Comparison of ENCODE assay signal across 37 cellular contexts in genomic region chr4:560061-560460, GRCh38. TPM values are rescaled to one million over a fixed set of nuclear protein-coding genes. Genes with fewer than 3 reads are reported as not detected.
"Had no signal": no experiment of that assay in that cellular context is flagged by ENCODE, and none has a peak within 500 bp of the region (broad histone marks: within the 10 kb centered on the region; RNA-seq: fewer than 3 reads in every experiment).

No MANE protein-coding gene starts in this region.

- DNase-seq: activated B cell treated with CpG ODN at 0.5 μM for 24 hours; activated CD4-positive, alpha-beta memory T cell treated with anti-CD3 and anti-CD28 coated beads for 36 hours; activated CD4-positive, alpha-beta T cell treated with anti-CD3 and anti-CD28 coated beads for 4 hours; activated CD4-positive, alpha-beta T cell treated with anti-CD3 and anti-CD28 coated beads, Interleukin-2, amount 10 ng/mL, durations not matched to agents 24 days and 14 days; activated CD4-positive, alpha-beta T cell treated with anti-CD3 and anti-CD28 coated beads, Interleukin-2, amount 50 U/mL, for 1 hour; activated CD4-positive, alpha-beta T cell treated with anti-CD3 and anti-CD28 coated beads, Interleukin-2, amount 50 U/mL, for 4 hours; activated CD4-positive, CD25-positive, alpha-beta regulatory T cell treated with anti-CD3 and anti-CD28 coated beads, Interleukin-2, amount 50 U/mL, for 72 hours; activated CD8-positive, alpha-beta memory T cell treated with anti-CD3 and anti-CD28 coated beads, Interleukin-2, amount 50 U/mL, for 4 hours; activated CD8-positive, alpha-beta T cell treated with anti-CD3 and anti-CD28 coated beads for 36 hours; activated gamma-delta T cell treated with Interleukin-2 at 50 U/mL for 16 hours; activated naive CD4-positive, alpha-beta T cell; activated naive CD4-positive, alpha-beta T cell treated with anti-CD3 and anti-CD28 coated beads for 36 hours; activated naive CD4-positive, alpha-beta T cell treated with anti-CD3 and anti-CD28 coated beads, Interleukin-2, amount 50 U/mL, for 16 hours; activated naive CD8-positive, alpha-beta T cell treated with anti-CD3 and anti-CD28 coated beads for 36 hours; activated T-cell treated with anti-CD3 and anti-CD28 coated beads for 4 hours; activated T-cell treated with anti-CD3 and anti-CD28 coated beads, Interleukin-2, amount 50 U/mL, for 1 hour; activated T-cell treated with anti-CD3 and anti-CD28 coated beads, Interleukin-2, amount 50 U/mL, for 4 hours; activated T-cell treated with anti-CD3 and anti-CD28 coated beads, Interleukin-2, amount 50 U/mL, for 72 hours; amniotic stem cell; aorta; body of pancreas; brain microvascular endothelial cell; cerebellar nuclear complex; T-helper 1 cell; T-helper 2 cell; T-helper 9 cell had no signal

- H3K4me3 Mint-ChIP-seq: activated B cell treated with CpG ODN at 0.5 μM for 24 hours; activated CD4-positive, alpha-beta memory T cell treated with anti-CD3 and anti-CD28 coated beads for 36 hours; activated CD4-positive, alpha-beta T cell treated with anti-CD3 and anti-CD28 coated beads, Interleukin-2, amount 10 ng/mL, durations not matched to agents 24 days and 14 days; activated CD8-positive, alpha-beta T cell treated with anti-CD3 and anti-CD28 coated beads for 36 hours; activated naive CD4-positive, alpha-beta T cell treated with anti-CD3 and anti-CD28 coated beads for 36 hours; activated naive CD8-positive, alpha-beta T cell treated with anti-CD3 and anti-CD28 coated beads for 36 hours; activated T-cell treated with anti-CD3 and anti-CD28 coated beads, Interleukin-2, amount 50 U/mL, for 4 hours; activated T-cell treated with anti-CD3 and anti-CD28 coated beads, Interleukin-2, amount 50 U/mL, for 72 hours; activated T-helper 1 cell treated with anti-CD3 and anti-CD28 coated beads, Interleukin-12 subunit alpha, Interleukin-12 subunit beta, Interleukin-2, Interleukin-4 antibody, amounts not matched to agents 30 ng/mL and 10 ng/mL and 1 ng/mL, durations not matched to agents 14 hours and 24 hours and 36 hours; activated T-helper 17 cell treated with anti-CD3 and anti-CD28 coated beads, Interleukin-2, amount 50 U/mL, for 72 hours; central memory CD8-positive, alpha-beta T cell; T-helper 1 cell treated with Interleukin-12 subunit alpha and Interleukin-12 subunit beta and Interleukin-4 antibody, amounts not matched to agents 30 μg/mL and 1 μg/mL, for 36 hours; T-helper 2 cell treated with Interferon-gamma antibody and Interleukin-4, amounts not matched to agents 5 μg/mL and 100 μg/mL, for 36 hours had no signal

- H3K36me3 ChIP-seq: adrenal gland, brain microvascular endothelial cell, breast epithelium had no signal

- H3K4me3 ChIP-seq: adrenal gland, body of pancreas, breast epithelium had no signal

- H3K27me3 ChIP-seq: adrenal gland, body of pancreas, brain microvascular endothelial cell had no signal

- H3K9me3 Mint-ChIP-seq: central memory CD8-positive, alpha-beta T cell had no signal

- H3K27ac Mint-ChIP-seq: activated B cell treated with CpG ODN at 0.5 μM for 24 hours; activated CD4-positive, alpha-beta memory T cell treated with anti-CD3 and anti-CD28 coated beads for 36 hours; activated CD4-positive, alpha-beta T cell treated with anti-CD3 and anti-CD28 coated beads, Interleukin-2, amount 10 ng/mL, durations not matched to agents 24 days and 14 days; activated CD8-positive, alpha-beta T cell treated with anti-CD3 and anti-CD28 coated beads for 36 hours; activated naive CD4-positive, alpha-beta T cell treated with anti-CD3 and anti-CD28 coated beads for 36 hours; activated naive CD4-positive, alpha-beta T cell treated with anti-CD3 and anti-CD28 coated beads, Interleukin-2, amount 50 U/mL, for 72 hours; activated naive CD8-positive, alpha-beta T cell treated with anti-CD3 and anti-CD28 coated beads for 36 hours; activated T-cell treated with anti-CD3 and anti-CD28 coated beads, Interleukin-2, amount 50 U/mL, for 72 hours; activated T-helper 1 cell treated with anti-CD3 and anti-CD28 coated beads, Interleukin-12 subunit alpha, Interleukin-12 subunit beta, Interleukin-2, Interleukin-4 antibody, amounts not matched to agents 30 ng/mL and 10 ng/mL and 1 ng/mL, durations not matched to agents 14 hours and 24 hours and 36 hours; activated T-helper 17 cell treated with anti-CD3 and anti-CD28 coated beads, Interleukin-2, amount 50 U/mL, for 72 hours; T-helper 1 cell treated with Interleukin-12 subunit alpha and Interleukin-12 subunit beta and Interleukin-4 antibody, amounts not matched to agents 30 μg/mL and 1 μg/mL, for 36 hours; T-helper 2 cell treated with Interferon-gamma antibody and Interleukin-4, amounts not matched to agents 5 μg/mL and 100 μg/mL, for 36 hours had no signal

- H3K36me3 Mint-ChIP-seq: activated CD4-positive, alpha-beta memory T cell treated with anti-CD3 and anti-CD28 coated beads for 36 hours; activated naive CD4-positive, alpha-beta T cell treated with anti-CD3 and anti-CD28 coated beads, Interleukin-2, amount 50 U/mL, for 72 hours; activated naive CD8-positive, alpha-beta T cell treated with anti-CD3 and anti-CD28 coated beads for 36 hours had no signal

- ATAC-seq: activated CD8-positive, alpha-beta T cell treated with anti-CD3 and anti-CD28 coated beads for 36 hours; activated naive CD4-positive, alpha-beta T cell treated with anti-CD3 and anti-CD28 coated beads, Interleukin-2, amount 50 U/mL, for 72 hours; activated T-cell treated with anti-CD3 and anti-CD28 coated beads, Interleukin-2, amount 50 U/mL, for 4 hours; activated T-cell treated with anti-CD3 and anti-CD28 coated beads, Interleukin-2, amount 50 U/mL, for 72 hours; activated T-helper 17 cell treated with anti-CD3 and anti-CD28 coated beads, Interleukin-2, amount 50 U/mL, for 72 hours; body of pancreas had no signal

- H3K9me3 ChIP-seq: adrenal gland, body of pancreas, breast epithelium had no signal

- H3K4me1 Mint-ChIP-seq: activated B cell treated with CpG ODN at 0.5 μM for 24 hours; activated CD4-positive, alpha-beta T cell treated with anti-CD3 and anti-CD28 coated beads, Interleukin-2, amount 10 ng/mL, durations not matched to agents 24 days and 14 days; activated naive CD8-positive, alpha-beta T cell treated with anti-CD3 and anti-CD28 coated beads for 36 hours; activated T-helper 17 cell treated with anti-CD3 and anti-CD28 coated beads, Interleukin-2, amount 50 U/mL, for 72 hours; central memory CD8-positive, alpha-beta T cell had no signal

- H3K27me3 Mint-ChIP-seq: activated B cell treated with CpG ODN at 0.5 μM for 24 hours; activated CD4-positive, alpha-beta memory T cell treated with anti-CD3 and anti-CD28 coated beads for 36 hours; activated CD4-positive, alpha-beta T cell treated with anti-CD3 and anti-CD28 coated beads, Interleukin-2, amount 10 ng/mL, durations not matched to agents 24 days and 14 days; activated CD8-positive, alpha-beta T cell treated with anti-CD3 and anti-CD28 coated beads for 36 hours; activated naive CD8-positive, alpha-beta T cell treated with anti-CD3 and anti-CD28 coated beads for 36 hours; central memory CD8-positive, alpha-beta T cell had no signal

- H3K4me1 ChIP-seq: adrenal gland, body of pancreas, breast epithelium had no signal

- H3K27ac ChIP-seq: adrenal gland, body of pancreas, brain microvascular endothelial cell, breast epithelium, VCaP had no signal

RNA-seq across cellular contexts. Expression of gene TMEM271, which starts 16.0 kb away (rescaled TPM):
- total RNA-seq: activated B cell treated with CpG ODN at 0.5 μM for 24 hours; activated CD4-positive, alpha-beta memory T cell treated with anti-CD3 and anti-CD28 coated beads for 36 hours; activated CD4-positive, alpha-beta T cell treated with anti-CD3 and anti-CD28 coated beads, Interleukin-2, amount 10 ng/mL, durations not matched to agents 24 days and 14 days; activated CD8-positive, alpha-beta memory T cell treated with anti-CD3 and anti-CD28 coated beads for 36 hours; activated CD8-positive, alpha-beta T cell treated with anti-CD3 and anti-CD28 coated beads for 36 hours; activated naive CD4-positive, alpha-beta T cell treated with anti-CD3 and anti-CD28 coated beads for 36 hours; activated naive CD4-positive, alpha-beta T cell treated with anti-CD3 and anti-CD28 coated beads, Interleukin-2, amount 50 U/mL, for 72 hours; activated naive CD8-positive, alpha-beta T cell treated with anti-CD3 and anti-CD28 coated beads for 36 hours; activated T-cell treated with anti-CD3 and anti-CD28 coated beads, Interleukin-2, amount 50 U/mL, for 4 hours; activated T-cell treated with anti-CD3 and anti-CD28 coated beads, Interleukin-2, amount 50 U/mL, for 72 hours; activated T-helper 1 cell treated with anti-CD3 and anti-CD28 coated beads, Interleukin-12 subunit alpha, Interleukin-12 subunit beta, Interleukin-2, Interleukin-4 antibody, amounts not matched to agents 30 ng/mL and 10 ng/mL and 1 ng/mL, durations not matched to agents 14 hours and 24 hours and 36 hours; activated T-helper 17 cell treated with anti-CD3 and anti-CD28 coated beads, Interleukin-2, amount 50 U/mL, for 72 hours; aorta; body of pancreas; breast epithelium; chondrocyte had no signal
- polyA plus RNA-seq: aorta had no signal
